In genomic region chr3:23272820-23273219, GRCh38 we compare ENCODE assay signal across 14 cellular contexts.
"Had no signal": no experiment of that assay in that cellular context is flagged by ENCODE, and none has a peak within 500 bp of the region (broad histone marks: within the 10 kb centered on the region; RNA-seq: fewer than 3 reads in every experiment).

No MANE protein-coding gene starts in this region.

- H3K4me3 Mint-ChIP-seq: endodermal cell had no signal

- H3K9me3 ChIP-seq: neutrophil had no signal

- H3K27ac Mint-ChIP-seq: endodermal cell had no signal

- H3K27me3 Mint-ChIP-seq: naive thymus-derived CD8-positive, alpha-beta T cell had no signal

- H3K4me2 ChIP-seq: smooth muscle cell had no signal

- H3K36me3 ChIP-seq: heart left ventricle, neutrophil had no signal

- ATAC-seq: naive thymus-derived CD8-positive, alpha-beta T cell had no signal

- H3K27ac ChIP-seq: coronary artery, heart left ventricle, neutrophil had no signal

- H3K4me3 ChIP-seq: coronary artery, heart left ventricle, smooth muscle cell had no signal

- DNase-seq: effector CD4-positive, alpha-beta T cell; endodermal cell; erythroblast; foreskin melanocyte; hippocampal formation; naive thymus-derived CD8-positive, alpha-beta T cell; posterior cingulate gyrus; stimulated activated CD4-positive, alpha-beta T cell treated with anti-CD3 and anti-CD28 coated beads, Interleukin-2, amount 100 ng/mL, for 48 hours; stimulated activated naive CD4-positive, alpha-beta T cell treated with Interleukin-2 at 50 U/mL for 16 hours; trophoblast cell had no signal

- H3K27me3 ChIP-seq: heart left ventricle, neutrophil had no signal
